9 cellular contexts compared by ENCODE assay signal in genomic region chr5:181169459-181170236, GRCh38. TPM values are rescaled to one million over a fixed set of nuclear protein-coding genes. Genes with fewer than 3 reads are reported as not detected.
DNase-seq lines count a peak whose midpoint lies in the region; FAIRE-seq and TF ChIP-seq lines count a peak whose summit lies in the region.
"Not testable (repeated sequence)": the region's sequence is repeated elsewhere in the genome, so short reads cannot be mapped to it uniquely, and the experiment has no call there.
"Had no signal": no experiment of that assay in that cellular context is flagged by ENCODE, and none has a peak within 500 bp of the region (broad histone marks: within the 10 kb centered on the region; RNA-seq: fewer than 3 reads in every experiment).

No MANE protein-coding gene starts in this region.

- not testable (repeated sequence) for H3K27ac Mint-ChIP-seq in chondrocyte (ENCODE audit: unreplicated experiment)

- not testable (repeated sequence) for H3K27me3 ChIP-seq in AG04450 (ENCODE audit: control insufficient read depth, insufficient read depth, low read length)

- H3K36me3 Mint-ChIP-seq in chondrocyte (ENCODE audit: low read depth), result not testable (repeated sequence)

- not testable (repeated sequence) for TF ChIP-seq CTCF in AG04450 (IDR thresholded peaks at IDR 0.05; ENCODE audit: low read depth, low read length); chondrocyte (IDR thresholded peaks at IDR 0.05)

- POLR2A ChIA-PET in AG04450 (lab: Yijun Ruan, JAX), result not testable (repeated sequence)

- not testable (repeated sequence) for H3K27ac ChIP-seq in AG04450 (ENCODE audit: low read depth, low read length)

- peaks cover 43% of the 10 kb centered on the region for H3K27me3 Mint-ChIP-seq in chondrocyte (ENCODE audit: low read depth)

- H3K4me1 Mint-ChIP-seq in chondrocyte (ENCODE audit: low read depth), result peaks cover 39% of the 10 kb centered on the region

- peak; percentile 97 for FAIRE-seq in GM19239 (lab: Jason Lieb, UNC)

- H3K4me3 ChIP-seq in AG04450 (ENCODE audit: low read depth, low read length), result peak overlapping the region; percentile 45

- CTCF ChIA-PET in AG04450 (lab: Charles Lee), result interaction anchor here (1.1 to 1.9 kb wide), 3 partner anchors 11 to 69 kb away, joined by 4 to 7 read pairs (median 6); no protein-coding TSS in a partner anchor

- H3K9me3 Mint-ChIP-seq in chondrocyte (ENCODE audit: low read depth), result not testable (repeated sequence)

- peak overlapping the region; percentile 31 for H3K4me3 Mint-ChIP-seq in chondrocyte (ENCODE audit: unreplicated experiment)

- not testable (repeated sequence) for H3K9me3 ChIP-seq in AG04450 (ENCODE audit: control insufficient read depth, insufficient read depth, low read length)

- peak; percentile 42 for DNase-seq in AG04450 (ENCODE audit: low read depth, low spot score)
- not testable (repeated sequence) for DNase-seq in GM19239 (ENCODE audit: insufficient read length, low spot score); chondrocyte (ENCODE audit: low spot score)
- peak; percentile 45 for DNase-seq in HuH-7.5 (ENCODE audit: low spot score)
- peak; percentile 32 for DNase-seq in SIG-M5 treated with dmso at 0.1 percent for 504 hours (lab: John Stamatoyannopoulos, UW; ENCODE audit: unreplicated experiment)
- DNase-seq in activated CD8-positive, alpha-beta memory T cell treated with anti-CD3 and anti-CD28 coated beads for 48 hours (ENCODE audit: low read depth in 2 of 3, low spot score in 2 of 3), result peak; percentile 80 to 99 (median 99)
- peak; percentile 81 for DNase-seq in islet precursor cell
- DNase-seq in stimulated activated CD4-positive, alpha-beta T cell treated with anti-CD3 and anti-CD28 coated beads, Interleukin-15, amount 100 ng/mL, for 48 hours (ENCODE audit: low read depth in 2 of 2), result peak; percentile 67 to 80

RNA-seq across cellular contexts. Expression of gene OR2V2, which starts 22.3 kb away (rescaled TPM):
- not detected in 2 replicates for polyA plus RNA-seq in AG04450 (2011; rRNA removed)
- polyA minus RNA-seq in AG04450 (2011; rRNA and poly(A)+ RNA removed), result not detected in 2 replicates
- total RNA-seq in chondrocyte, result not detected in 3 replicates
- total RNA-seq: Peyer's patch had no signal

RNA-seq across cellular contexts. Expression of gene TRIM7, which starts 35.3 kb away (rescaled TPM):
- polyA plus RNA-seq in AG04450 (2011; rRNA removed), result 0.66 and 1.1 TPM in 2 replicates
- polyA minus RNA-seq in AG04450 (2011; rRNA and poly(A)+ RNA removed), result 0.17 and 0.18 TPM in 2 replicates
- 4.2 to 8.1 TPM (median 5.7 TPM) in 3 replicates for total RNA-seq in chondrocyte

RNA-seq across cellular contexts. Expression of gene OR2V1, which starts 38.7 kb away (rescaled TPM):
- not detected in 2 replicates for polyA plus RNA-seq in AG04450 (2011; rRNA removed)
- polyA minus RNA-seq in AG04450 (2011; rRNA and poly(A)+ RNA removed), result not detected in 2 replicates
- not detected in 3 replicates for total RNA-seq in chondrocyte
- total RNA-seq: Peyer's patch had no signal

RNA-seq across cellular contexts. Expression of gene TRIM41, which starts 53.4 kb away (rescaled TPM):
- polyA plus RNA-seq in AG04450 (2011; rRNA removed), result 11.5 and 12.3 TPM in 2 replicates
- 10.3 and 10.5 TPM in 2 replicates for polyA minus RNA-seq in AG04450 (2011; rRNA and poly(A)+ RNA removed)
- total RNA-seq in chondrocyte, result 17.9 to 24.3 TPM (median 19.3 TPM) in 3 replicates
